15 cellular contexts compared by ENCODE assay signal in the genomic region with DNA sequence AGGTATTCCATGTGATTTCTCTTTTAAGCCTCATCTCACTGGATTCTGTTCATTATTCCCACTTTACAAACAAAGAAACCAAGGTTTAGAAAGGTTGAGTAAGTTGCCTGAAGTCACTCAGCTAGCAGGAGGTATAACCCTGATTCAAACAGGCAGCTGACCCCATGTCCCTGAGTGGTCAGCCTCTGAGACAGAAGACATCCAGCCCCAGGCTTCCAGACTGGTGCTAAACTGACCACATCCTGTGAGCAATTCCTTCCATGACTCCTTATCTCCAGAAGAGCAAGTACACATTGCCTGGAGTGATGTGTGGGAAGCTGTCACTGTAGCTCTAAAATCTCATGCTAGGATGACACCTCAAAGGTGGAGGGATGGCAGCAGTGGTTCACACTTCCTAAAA. TPM values are rescaled to one million over a fixed set of nuclear protein-coding genes. Genes with fewer than 3 reads are reported as not detected.
DNase-seq lines count a peak whose midpoint lies in the region; ATAC-seq and TF ChIP-seq lines count a peak whose summit lies in the region.
"Had no signal": no experiment of that assay in that cellular context is flagged by ENCODE, and none has a peak within 500 bp of the region (broad histone marks: within the 10 kb centered on the region; RNA-seq: fewer than 3 reads in every experiment).

No MANE protein-coding gene starts in this region.

- DNase-seq in A172 (ENCODE audit: low spot score) (peak; percentile 99), HK-2 (ENCODE audit: unreplicated experiment) (peak; percentile 83), adipocyte (ENCODE audit: low read depth) (peak; percentile 80), hepatic stellate cell (ENCODE audit: low spot score) (peak; percentile 92), retina (no peak)
- DNase-seq: activated gamma-delta T cell treated with Interleukin-2 at 50 U/mL for 16 hours, colonic mucosa, NCI-H510A treated with DMSO at 0.1 percent for 48 hours, nephron progenitor cell, SHP77 treated with DMSO at 0.1 percent for 48 hours had no signal

- H3K4me3 ChIP-seq in adipocyte (ENCODE audit: low read length) (no peak overlapping the region), gastroesophageal sphincter (no peak overlapping the region)
- H3K4me3 ChIP-seq: A549, colonic mucosa had no signal

- H3K27me3 ChIP-seq in adipocyte (replicated peaks; ENCODE audit: control insufficient read depth, insufficient read depth, low read length) (peaks cover 11% of the 10 kb centered on the region), gastroesophageal sphincter (peaks cover 69% of the 10 kb centered on the region)

- TF ChIP-seq CTCF in gastroesophageal sphincter (IDR thresholded peaks at IDR 0.05): no peak

- peaks cover 4% of the 10 kb centered on the region for H3K4me1 ChIP-seq in adipocyte (ENCODE audit: control insufficient read depth, insufficient read depth, low read length)
- peaks cover 0 to 24% (median 12%) of the 10 kb centered on the region in 3 donors for H3K4me1 ChIP-seq in gastroesophageal sphincter
- H3K4me1 ChIP-seq: A549, colonic mucosa had no signal

- H3K9me3 ChIP-seq in adipocyte (ENCODE audit: control insufficient read depth, low read length): no peaks in the 10 kb centered on the region
- no peaks in the 10 kb centered on the region for H3K9me3 ChIP-seq in gastroesophageal sphincter
- H3K9me3 ChIP-seq: A549, colonic mucosa had no signal

- H3K27ac ChIP-seq in gastroesophageal sphincter: no peak overlapping the region
- H3K27ac ChIP-seq: A549, colonic mucosa had no signal

- ATAC-seq in gastroesophageal sphincter (no peak), HG03108 (IDR thresholded peaks at IDR 0.05; ENCODE audit: unreplicated experiment) (no peak), HG03571 (IDR thresholded peaks at IDR 0.05; ENCODE audit: unreplicated experiment) (no peak)
- ATAC-seq: A549; stimulated activated effector memory CD8-positive, alpha-beta T cell treated with anti-CD3 and anti-CD28 coated beads, Interleukin-12 subunit alpha, Interleukin-12 subunit beta, amount 100 ng/mL, for 72 hours had no signal

- no peak for TF ChIP-seq POLR2A in gastroesophageal sphincter (IDR thresholded peaks at IDR 0.05)

- H3K36me3 ChIP-seq in adipocyte (ENCODE audit: control insufficient read depth, insufficient read depth, low read length, severe bottlenecking) (no peaks in the 10 kb centered on the region), gastroesophageal sphincter (no peaks in the 10 kb centered on the region)
- H3K36me3 ChIP-seq: colonic mucosa had no signal

- no peak for TF ChIP-seq EP300 in gastroesophageal sphincter (IDR thresholded peaks at IDR 0.05)

- no peak overlapping the region for H3K9ac ChIP-seq in adipocyte (ENCODE audit: low read length)

RNA-seq across cellular contexts. Expression of a gene that starts 3.7 kb away (rescaled TPM):
- 10.5 and 11.7 TPM in 2 replicates for total RNA-seq in A172 (2014; rRNA removed; shearing (Covaris generic))
- total RNA-seq in gastroesophageal sphincter: 1 to 10 TPM in 1 of 4 donors, not detected in 3; 2.5 TPM
